ENCODE assay signal across 8 cellular contexts in the genomic region with DNA sequence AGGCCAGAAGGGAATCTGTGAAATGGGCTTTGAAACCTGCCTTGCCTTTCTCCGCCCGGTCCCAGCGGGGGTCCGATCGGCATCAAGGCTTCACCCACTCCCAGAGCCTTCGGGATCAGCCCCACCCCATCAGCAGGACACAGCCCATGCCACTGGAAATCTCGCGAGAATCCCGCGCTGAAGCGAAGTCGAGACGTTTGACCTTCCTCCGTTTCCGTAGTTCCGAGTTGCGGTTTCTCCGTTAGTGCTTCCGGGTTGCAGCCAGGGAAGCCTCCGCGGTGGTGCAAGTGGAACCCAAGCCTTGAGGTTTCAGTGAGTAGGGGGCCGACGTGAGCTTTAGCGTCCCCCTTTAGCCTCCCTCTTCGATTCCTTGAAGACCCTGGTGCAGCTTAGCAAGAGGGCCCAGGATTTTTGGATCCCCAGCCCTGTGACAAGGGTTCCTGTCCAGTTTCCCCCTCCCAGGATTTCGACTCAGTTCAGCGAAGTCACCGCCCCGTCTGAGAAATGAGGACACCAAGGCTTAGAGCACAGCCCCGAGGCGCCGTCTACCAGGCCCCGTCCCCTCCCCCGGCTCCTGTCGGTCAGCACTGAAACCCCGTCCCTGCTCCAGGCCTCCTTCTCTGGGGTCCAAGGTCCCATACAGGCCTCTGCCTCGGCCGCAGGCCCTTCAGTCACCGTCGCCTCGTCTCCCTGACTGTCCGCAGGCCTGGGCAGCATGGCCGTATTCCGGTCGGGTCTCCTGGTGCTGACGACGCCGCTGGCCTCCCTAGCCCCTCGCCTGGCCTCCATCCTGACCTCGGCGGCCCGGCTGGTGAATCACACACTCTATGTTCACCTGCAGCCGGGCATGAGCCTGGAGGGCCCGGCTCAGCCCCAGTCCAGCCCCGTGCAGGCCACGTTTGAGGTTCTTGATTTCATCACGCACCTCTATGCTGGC. TPM values are rescaled to one million over a fixed set of nuclear protein-coding genes. Genes with fewer than 3 reads are reported as not detected.
A peak's percentile ranks its signal among the peaks of the same experiment; 100 is the strongest.
DNase-seq lines count a peak whose midpoint lies in the region; ATAC-seq and TF ChIP-seq lines count a peak whose summit lies in the region.

TSS of gene COASY (plus strand) at position 241 of the 937 bp plus-strand sequence. CDS start at position 716, 475 bp downstream.

- H3K4me3 ChIP-seq in lower leg skin (ENCODE audit: low read depth, poor library complexity, severe bottlenecking), result peak within 1 kb of the TSS; percentile 82

- POLR2A ChIA-PET in GM10248 (lab: Yijun Ruan, JAX), result no interaction called here

- WGBS in lower leg skin, 2 donors, result 0 to 1% methylated on average over 45 to 56 of the region's 57 CpGs

- peak; percentile 96 for DNase-seq in GM10248 (ENCODE audit: extremely low spot score)
- DNase-seq in HT1080 (ENCODE audit: low read depth), result peak; percentile 93
- DNase-seq in NK-92 treated with Interleukin-12 subunit alpha and Interleukin-12 subunit beta, amount 100 ng/mL, for 24 hours (lab: John Stamatoyannopoulos, UW), result peak; percentile 88
- peak; percentile 81 for DNase-seq in activated CD8-positive, alpha-beta memory T cell treated with anti-CD3 and anti-CD28 coated beads for 1 hour (ENCODE audit: extremely low read depth in 1 of 2, low read depth in 1 of 2)
- peak; percentile 89 for DNase-seq in effector CD4-positive, alpha-beta T cell
- peak; percentile 95 to 99 for DNase-seq in lower leg skin (ENCODE audit: low spot score in 2 of 2)
- peak; percentile 95 for DNase-seq in stimulated activated CD4-positive, alpha-beta T cell treated with anti-CD3 and anti-CD28 coated beads, Interleukin-4, amount 100 ng/mL, for 24 hours

- intact Hi-C loops in lower leg skin (cut with DNase I; ENCODE audit: low total_unique reads), result no loop called here

- no peak for TF ChIP-seq POLR2A in lower leg skin (IDR thresholded peaks at IDR 0.05)

- TF ChIP-seq CTCF in GM10248 (IDR thresholded peaks at IDR 0.05; ENCODE audit: control extremely low read depth, extremely low read depth, low read depth, missing control alignments) (no peak), lower leg skin (IDR thresholded peaks at IDR 0.05) (no peak)

- no peak for ATAC-seq in HG03571 (IDR thresholded peaks at IDR 0.05; ENCODE audit: unreplicated experiment)

- CTCF ChIA-PET in GM10248 (lab: Yijun Ruan, JAX), result interaction anchor here (4.2 kb wide), 1 partner anchor 16 kb away, joined by 20 read pairs; no protein-coding TSS in a partner anchor

RNA-seq across cellular contexts. Expression of gene COASY, which starts in this region (rescaled TPM):
- 51.7 and 56.2 TPM in 2 replicates for total RNA-seq in HT1080 (2014; rRNA removed; shearing (Covaris generic))
- 91.6 and 97.5 TPM in 2 replicates for polyA plus RNA-seq in HT1080 (2015; cell fraction: cytosol; rRNA removed)
- 146 and 172 TPM in 2 replicates for polyA plus RNA-seq in HT1080 (2015; cell fraction: nucleus; rRNA removed)
- 10 to 100 TPM; 32.4 to 49.5 (median 41.7) TPM for total RNA-seq in lower leg skin
